In the genomic region with DNA sequence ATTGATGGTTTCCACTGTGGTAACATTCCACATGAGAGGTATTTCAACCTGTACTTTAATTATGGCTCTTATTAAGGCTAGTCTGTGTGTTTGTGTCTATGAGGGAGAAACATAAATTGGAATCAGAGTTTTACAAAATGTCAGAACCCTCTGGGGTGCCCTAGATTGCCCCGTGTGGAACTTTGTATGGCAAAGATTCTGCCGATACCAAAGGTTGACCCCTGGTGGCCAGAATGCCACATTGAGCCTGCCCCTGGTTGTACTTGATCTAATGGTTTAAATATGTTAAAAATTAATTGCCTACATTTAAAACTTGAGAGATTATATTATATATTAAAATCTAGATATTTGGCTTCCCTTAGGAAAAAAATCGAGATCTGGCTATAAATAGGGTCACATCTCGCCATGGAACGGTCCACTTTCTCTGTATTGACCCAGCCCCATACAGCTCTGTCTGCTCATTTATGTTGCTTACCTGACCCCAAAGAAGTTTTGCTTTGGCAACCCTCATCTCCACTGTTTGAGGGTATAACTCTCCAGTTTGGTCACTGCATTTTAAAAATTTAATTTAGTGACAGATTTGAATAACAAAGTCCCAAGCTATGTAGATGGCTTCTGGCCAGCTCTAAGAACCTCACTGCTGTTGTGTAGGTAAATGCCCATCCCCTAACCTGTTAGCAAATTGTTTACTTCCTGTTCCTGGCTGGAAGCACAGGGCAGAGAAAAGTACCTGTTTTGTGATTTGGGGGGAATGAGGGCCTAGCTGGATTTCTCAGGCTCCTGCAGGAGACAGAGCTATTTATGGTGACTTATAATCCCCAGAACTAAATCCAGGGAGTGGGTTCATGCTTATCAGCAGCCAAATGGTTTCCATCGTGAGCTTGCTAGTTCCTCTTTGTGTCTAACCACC, we compare ENCODE assay signal across 8 cellular contexts.
DNase-seq lines count a peak whose midpoint lies in the region; ATAC-seq and TF ChIP-seq lines count a peak whose summit lies in the region.

No MANE protein-coding gene starts in this region.

- ATAC-seq in GM21447 (IDR thresholded peaks at IDR 0.05; ENCODE audit: unreplicated experiment) (peak; percentile 89), GM21515 (IDR thresholded peaks at IDR 0.05; ENCODE audit: unreplicated experiment) (no peak)
- peak; percentile 80 to 82 for ATAC-seq in natural killer cell treated with Interleukin-12 subunit alpha and Interleukin-12 subunit beta and Interleukin-15 and Interleukin-18, amount 100 ng/mL, for 72 hours

- H3K4me1 Mint-ChIP-seq in endothelial cell (ENCODE audit: unreplicated experiment) = peaks cover 2% of the 10 kb centered on the region
- peaks cover 16 to 21% of the 10 kb centered on the region in 2 donors for H3K4me1 Mint-ChIP-seq in natural killer cell treated with Interleukin-12 subunit alpha and Interleukin-12 subunit beta and Interleukin-15 and Interleukin-18, amount 100 ng/mL, for 72 hours (ENCODE audit: low read depth in 2 of 2)

- H3K9me3 Mint-ChIP-seq in endothelial cell (ENCODE audit: unreplicated experiment) = no peaks in the 10 kb centered on the region
- no peaks in the 10 kb centered on the region for H3K9me3 Mint-ChIP-seq in natural killer cell treated with Interleukin-12 subunit alpha and Interleukin-12 subunit beta and Interleukin-15 and Interleukin-18, amount 100 ng/mL, for 72 hours

- DNase-seq in EL (peak; percentile 45), endothelial cell (ENCODE audit: low spot score) (peak; percentile 70), ureter (ENCODE audit: low spot score) (peak; percentile 59)
- peak; percentile 15 to 22 for DNase-seq in activated CD4-positive, alpha-beta T cell treated with anti-CD3 and anti-CD28 coated beads for 4 hours
- peak; percentile 71 for DNase-seq in natural killer cell treated with Interleukin-12 subunit alpha and Interleukin-12 subunit beta and Interleukin-15 and Interleukin-18, amount 100 ng/mL, for 72 hours (ENCODE audit: low spot score)

- H3K4me3 Mint-ChIP-seq in endothelial cell (ENCODE audit: unreplicated experiment) = no peak overlapping the region
- no peak overlapping the region for H3K4me3 Mint-ChIP-seq in natural killer cell treated with Interleukin-12 subunit alpha and Interleukin-12 subunit beta and Interleukin-15 and Interleukin-18, amount 100 ng/mL, for 72 hours

- H3K27me3 Mint-ChIP-seq in endothelial cell (ENCODE audit: unreplicated experiment) = peaks cover 4% of the 10 kb centered on the region
- H3K27me3 Mint-ChIP-seq in natural killer cell treated with Interleukin-12 subunit alpha and Interleukin-12 subunit beta and Interleukin-15 and Interleukin-18, amount 100 ng/mL, for 72 hours = no peaks in the 10 kb centered on the region

- no peak overlapping the region for H3K27ac Mint-ChIP-seq in endothelial cell (ENCODE audit: unreplicated experiment)
- no peak overlapping the region for H3K27ac Mint-ChIP-seq in natural killer cell treated with Interleukin-12 subunit alpha and Interleukin-12 subunit beta and Interleukin-15 and Interleukin-18, amount 100 ng/mL, for 72 hours

- TF ChIP-seq CTCF in LNCAP (IDR thresholded peaks at IDR 0.05) (peak; percentile 82), endothelial cell (IDR thresholded peaks at IDR 0.05; ENCODE audit: unreplicated experiment) (peak; percentile 88)

- H3K36me3 Mint-ChIP-seq in endothelial cell (ENCODE audit: low read depth, unreplicated experiment) = peaks cover 10% of the 10 kb centered on the region
- H3K36me3 Mint-ChIP-seq in natural killer cell treated with Interleukin-12 subunit alpha and Interleukin-12 subunit beta and Interleukin-15 and Interleukin-18, amount 100 ng/mL, for 72 hours = peaks cover 4% of the 10 kb centered on the region

Comparison
In these comparisons a context has a peak if more than half of its experiments do, and no peak if none do; other contexts are left out.
1. DNase-seq: peak in every context shown above with its lines; median percentile 71 in natural killer cell treated with Interleukin-12 subunit alpha and Interleukin-12 subunit beta and Interleukin-15 and Interleukin-18, amount 100 ng/mL, for 72 hours; 70 in endothelial cell; 59 in ureter; 45 in EL; 18 in activated CD4-positive, alpha-beta T cell treated with anti-CD3 and anti-CD28 coated beads for 4 hours.